21 cellular contexts compared by ENCODE assay signal in the genomic region with DNA sequence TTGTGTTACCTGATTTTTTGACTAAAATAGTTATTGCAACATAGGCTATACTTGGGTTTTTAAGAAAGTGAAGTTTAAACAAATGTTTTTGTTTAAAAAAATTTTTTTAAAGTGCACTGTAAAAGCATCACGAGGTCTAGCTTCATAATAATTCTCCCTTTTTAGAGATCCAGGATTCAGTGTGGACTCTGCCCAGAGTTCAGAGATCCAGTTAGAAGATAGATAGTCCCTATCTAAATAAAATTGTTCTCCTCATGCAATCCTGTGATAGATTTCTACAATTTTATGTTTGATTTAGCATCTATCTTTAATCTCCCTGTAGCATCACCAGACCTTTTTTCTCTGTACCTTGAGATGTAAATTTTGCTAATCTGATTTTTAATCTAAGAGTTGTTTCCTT.
"Had no signal": no experiment of that assay in that cellular context is flagged by ENCODE, and none has a peak within 500 bp of the region (broad histone marks: within the 10 kb centered on the region; RNA-seq: fewer than 3 reads in every experiment).

No MANE protein-coding gene starts in this region.

- H3K36me3 ChIP-seq: neutrophil, spleen, tibial nerve, upper lobe of right lung, vagina had no signal

- H3K27me3 Mint-ChIP-seq: naive B cell; stimulated activated memory B cell treated with anti-CD40 and anti-IgM and Interleukin-4, amounts not matched to agents 10 μg/mL and 1 μg/mL and 100 μg/mL, for 72 hours; stimulated activated naive CD8-positive, alpha-beta T cell treated with anti-CD3 and anti-CD28 coated beads, Interleukin-15, amount 100 ng/mL, for 72 hours had no signal

- H3K27ac Mint-ChIP-seq: stimulated activated memory B cell treated with anti-CD40 and anti-IgM and Interleukin-4, amounts not matched to agents 10 μg/mL and 1 μg/mL and 100 μg/mL, for 72 hours had no signal

- H3K27me3 ChIP-seq: foreskin keratinocyte, neutrophil, spleen, testis, tibial nerve, upper lobe of right lung, vagina had no signal

- H3K9me3 ChIP-seq: neutrophil, psoas muscle, testis, tibial nerve, vagina had no signal

- DNase-seq: effector memory CD4-positive, alpha-beta T cell; foreskin keratinocyte; kidney; left cardiac atrium; left ventricle myocardium superior; naive B cell; nephron progenitor cell; psoas muscle; retina; spleen; stimulated activated CD4-positive, alpha-beta T cell treated with anti-CD3 and anti-CD28 coated beads, Interleukin-15, amount 100 ng/mL, for 24 hours; stimulated activated CD4-positive, alpha-beta T cell treated with anti-CD3 and anti-CD28 coated beads, Interleukin-1b, Interleukin-23, amount 100 ng/mL, for 48 hours; stimulated activated CD4-positive, alpha-beta T cell treated with anti-CD3 and anti-CD28 coated beads, Interleukin-4, amount 100 ng/mL, for 24 hours; stimulated activated naive CD8-positive, alpha-beta T cell treated with anti-CD3 and anti-CD28 coated beads, Interleukin-15, amount 100 ng/mL, for 72 hours; testis; upper lobe of right lung had no signal

- H3K4me3 Mint-ChIP-seq: naive B cell; nephron progenitor cell; stimulated activated memory B cell treated with anti-CD40 and anti-IgM and Interleukin-4, amounts not matched to agents 10 μg/mL and 1 μg/mL and 100 μg/mL, for 72 hours; stimulated activated naive CD8-positive, alpha-beta T cell treated with anti-CD3 and anti-CD28 coated beads, Interleukin-15, amount 100 ng/mL, for 72 hours had no signal

- ATAC-seq: foreskin keratinocyte; left cardiac atrium; left ventricle myocardium superior; psoas muscle; sciatic nerve; stimulated activated memory B cell treated with anti-CD40 and anti-IgM and Interleukin-4, amounts not matched to agents 10 μg/mL and 1 μg/mL and 100 μg/mL, for 72 hours; stimulated activated naive CD8-positive, alpha-beta T cell treated with anti-CD3 and anti-CD28 coated beads, Interleukin-15, amount 100 ng/mL, for 72 hours; upper lobe of right lung had no signal

- H3K4me1 ChIP-seq: psoas muscle, testis, tibial nerve, upper lobe of right lung, vagina had no signal

- H3K4me3 ChIP-seq: psoas muscle, spleen, testis, tibial nerve, upper lobe of right lung, vagina had no signal

- H3K36me3 Mint-ChIP-seq: stimulated activated memory B cell treated with anti-CD40 and anti-IgM and Interleukin-4, amounts not matched to agents 10 μg/mL and 1 μg/mL and 100 μg/mL, for 72 hours had no signal

- H3K4me1 Mint-ChIP-seq: naive B cell; stimulated activated memory B cell treated with anti-CD40 and anti-IgM and Interleukin-4, amounts not matched to agents 10 μg/mL and 1 μg/mL and 100 μg/mL, for 72 hours; stimulated activated naive CD8-positive, alpha-beta T cell treated with anti-CD3 and anti-CD28 coated beads, Interleukin-15, amount 100 ng/mL, for 72 hours had no signal

- H3K27ac ChIP-seq: foreskin keratinocyte, neutrophil, psoas muscle, spleen, testis, tibial nerve, upper lobe of right lung, vagina had no signal
